In the genomic region with DNA sequence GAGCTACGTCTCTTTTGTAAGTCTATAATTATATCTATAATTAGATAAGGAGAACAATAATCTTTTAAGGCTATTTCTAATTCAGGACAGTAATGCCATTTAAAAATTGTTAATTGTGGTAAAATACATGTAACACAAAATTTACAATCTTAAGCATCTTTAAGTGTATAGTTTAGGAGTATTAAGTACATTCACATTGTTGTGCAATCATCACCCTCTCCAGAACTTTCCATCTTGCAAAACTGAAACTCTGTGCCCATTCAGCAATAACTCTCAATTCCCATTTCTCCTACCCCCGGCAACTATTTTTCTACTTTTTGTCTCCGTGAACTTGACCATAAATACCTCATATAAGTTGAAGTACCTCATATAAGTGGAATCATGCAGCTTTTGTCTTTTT, we compare ENCODE assay signal across 28 cellular contexts.
"Had no signal": no experiment of that assay in that cellular context is flagged by ENCODE, and none has a peak within 500 bp of the region (broad histone marks: within the 10 kb centered on the region; RNA-seq: fewer than 3 reads in every experiment).

No MANE protein-coding gene starts in this region.

- H3K36me3 Mint-ChIP-seq: activated CD8-positive, alpha-beta memory T cell treated with anti-CD3 and anti-CD28 coated beads, Interleukin-2, amount 10 ng/mL, durations not matched to agents 7 days and 5 days; activated naive CD4-positive, alpha-beta T cell treated with anti-CD3 and anti-CD28 coated beads, Interleukin-2, amount 50 U/mL, for 72 hours had no signal

- H3K4me3 ChIP-seq: ascending aorta, body of pancreas, Peyer's patch had no signal

- H3K36me3 ChIP-seq: ascending aorta, Peyer's patch had no signal

- H3K9me3 Mint-ChIP-seq: activated naive CD4-positive, alpha-beta T cell treated with anti-CD3 and anti-CD28 coated beads, Interleukin-2, amount 50 U/mL, for 72 hours; activated naive CD8-positive, alpha-beta T cell treated with anti-CD3 and anti-CD28 coated beads, Interleukin-2, amount 50 U/mL, for 24 hours; activated T-cell treated with anti-CD3 and anti-CD28 coated beads, Interleukin-2, amount 50 U/mL, for 4 hours; central memory CD8-positive, alpha-beta T cell; T-helper 1 cell treated with Interleukin-12 subunit alpha and Interleukin-12 subunit beta and Interleukin-4 antibody, amounts not matched to agents 30 μg/mL and 1 μg/mL, for 36 hours had no signal

- H3K9me3 ChIP-seq: ascending aorta, body of pancreas, Peyer's patch had no signal

- H3K4me1 ChIP-seq: ascending aorta, body of pancreas, Peyer's patch had no signal

- H3K4me3 Mint-ChIP-seq: activated CD8-positive, alpha-beta memory T cell treated with anti-CD3 and anti-CD28 coated beads, Interleukin-2, amount 10 ng/mL, durations not matched to agents 7 days and 5 days; activated naive CD8-positive, alpha-beta T cell treated with anti-CD3 and anti-CD28 coated beads, Interleukin-2, amount 50 U/mL, for 24 hours; activated T-cell treated with anti-CD3 and anti-CD28 coated beads, Interleukin-2, amount 50 U/mL, for 4 hours; central memory CD8-positive, alpha-beta T cell; T-helper 1 cell treated with Interleukin-12 subunit alpha and Interleukin-12 subunit beta and Interleukin-4 antibody, amounts not matched to agents 30 μg/mL and 1 μg/mL, for 36 hours; WTC11 had no signal

- ATAC-seq: activated CD8-positive, alpha-beta memory T cell treated with anti-CD3 and anti-CD28 coated beads, Interleukin-2, amount 10 ng/mL, durations not matched to agents 7 days and 5 days; activated naive CD4-positive, alpha-beta T cell treated with anti-CD3 and anti-CD28 coated beads, Interleukin-2, amount 50 U/mL, for 72 hours; activated naive CD8-positive, alpha-beta T cell treated with anti-CD3 and anti-CD28 coated beads, Interleukin-2, amount 50 U/mL, for 24 hours; activated T-cell treated with anti-CD3 and anti-CD28 coated beads, Interleukin-2, amount 50 U/mL, for 4 hours; body of pancreas; WTC11 had no signal

- H3K27ac Mint-ChIP-seq: activated CD8-positive, alpha-beta memory T cell treated with anti-CD3 and anti-CD28 coated beads, Interleukin-2, amount 10 ng/mL, durations not matched to agents 7 days and 5 days; activated naive CD4-positive, alpha-beta T cell treated with anti-CD3 and anti-CD28 coated beads, Interleukin-2, amount 50 U/mL, for 72 hours; activated naive CD8-positive, alpha-beta T cell treated with anti-CD3 and anti-CD28 coated beads, Interleukin-2, amount 50 U/mL, for 24 hours; T-helper 1 cell treated with Interleukin-12 subunit alpha and Interleukin-12 subunit beta and Interleukin-4 antibody, amounts not matched to agents 30 μg/mL and 1 μg/mL, for 36 hours; WTC11 had no signal

- FAIRE-seq: bronchial epithelial cell had no signal

- H3K27me3 ChIP-seq: ascending aorta, body of pancreas, Peyer's patch had no signal

- DNase-seq: activated CD4-positive, alpha-beta T cell treated with anti-CD3 and anti-CD28 coated beads for 48 hours; activated CD4-positive, alpha-beta T cell treated with anti-CD3 and anti-CD28 coated beads, Interleukin-2, amount 50 U/mL, for 48 hours; activated CD4-positive, CD25-positive, alpha-beta regulatory T cell treated with anti-CD3 and anti-CD28 coated beads, Interleukin-2, amount 50 U/mL, for 72 hours; activated CD8-positive, alpha-beta memory T cell treated with anti-CD3 and anti-CD28 coated beads, Interleukin-2, amount 10 ng/mL, durations not matched to agents 7 days and 5 days; activated effector memory CD4-positive, alpha-beta T cell treated with anti-CD3 and anti-CD28 coated beads, Interleukin-2, amount 50 U/mL, for 16 hours; activated naive CD4-positive, alpha-beta T cell treated with Interleukin-2 at 50 U/mL for 16 hours; activated naive CD8-positive, alpha-beta T cell treated with anti-CD3 and anti-CD28 coated beads, Interleukin-2, amount 50 U/mL, for 24 hours; activated T-cell treated with anti-CD3 and anti-CD28 coated beads, Interleukin-2, amount 50 U/mL, for 4 hours; amniotic stem cell; body of pancreas; MM.1S; NCI-H1092 treated with DMSO at 0.1 percent for 48 hours; NCI-H1417 treated with DMSO at 0.1 percent for 48 hours; NCI-H1694; NCI-H2029; NCI-H345; NCI-H510A; NCI-H526 treated with DMSO at 0.1 percent for 48 hours; NCI-H82; Peyer's patch; Right ventricle myocardium superior had no signal

- H3K27ac ChIP-seq: ascending aorta, body of pancreas, Peyer's patch, RWPE1 had no signal
